In genomic region chr5:161546463-161547301, GRCh38 we compare ENCODE assay signal across 1 cellular context.
TF ChIP-seq lines count a peak whose summit lies in the region.

Gene GABRB2 (minus strand): TSS chr5:161546725. CDS start chr5:161546643, 82 bp downstream.

TF ChIP-seq in GM12878, 131 proteins besides CTCF, POLR2A, EP300 and RAD21 (continued from another document):
- TF ChIP-seq E2F8 (IDR thresholded peaks at IDR 0.05; ENCODE audit: low read depth, partially characterized antibody) (no peak), RUNX3 (IDR thresholded peaks at IDR 0.05; ENCODE audit: low read length) (peak; percentile 43; the same call in 1 of the 2 replicates), ZNF24 (IDR thresholded peaks at IDR 0.05) (no peak), TCF7 (IDR thresholded peaks at IDR 0.05; ENCODE audit: borderline replicate concordance) (peak; percentile 45; the same call in 1 of the 2 replicates)
